8 cellular contexts compared by ENCODE assay signal in genomic region chr2:9205963-9206948, GRCh38. TPM values are rescaled to one million over a fixed set of nuclear protein-coding genes. Genes with fewer than 3 reads are reported as not detected.
DNase-seq lines count a peak whose midpoint lies in the region; ATAC-seq and TF ChIP-seq lines count a peak whose summit lies in the region.

Gene ASAP2 (plus strand): TSS chr2:9206812. CDS start chr2:9207105, 293 bp downstream.

- no peak; the same call in 1 of the 2 replicates for TF ChIP-seq EP300 in Ishikawa (IDR thresholded peaks at IDR 0.05; ENCODE audit: borderline replicate concordance)

- H3K27me3 ChIP-seq in SJCRH30: no peaks in the 10 kb centered on the region
- no peaks in the 10 kb centered on the region for H3K27me3 ChIP-seq in body of pancreas
- H3K27me3 ChIP-seq in iPS DF 6.9 (ENCODE audit: control insufficient read depth, insufficient read depth, low read length): peaks cover 4% of the 10 kb centered on the region; the same call in 1 of the 2 replicates
- H3K27me3 ChIP-seq in rectal smooth muscle tissue (ENCODE audit: control insufficient read depth, insufficient read depth, low read length): no peaks in the 10 kb centered on the region

- ATAC-seq in GM19468 (IDR thresholded peaks at IDR 0.05; ENCODE audit: extremely low read depth, unreplicated experiment) (peak; percentile 28), body of pancreas (peak; percentile 85)

- peak within 1 kb of the TSS; percentile 67 for H3K27ac ChIP-seq in SJCRH30
- H3K27ac ChIP-seq in body of pancreas: peak within 1 kb of the TSS; percentile 82 to 88 (median 86)
- H3K27ac ChIP-seq in iPS DF 6.9 (ENCODE audit: low read length): no peak within 1 kb of the TSS
- H3K27ac ChIP-seq in rectal smooth muscle tissue (ENCODE audit: low read depth, low read length): peak within 1 kb of the TSS; percentile 77

- WGBS in body of pancreas, 2 donors: 2 to 10% methylated on average over 14 to 79 of the region's 128 CpGs
- no CpG with 5 or more reads among the region's 128 CpGs for WGBS in iPS DF 6.9 (ENCODE audit: insufficient coverage, insufficient read length)

- intact Hi-C loops in body of pancreas (cut with DNase I): no loop called here

- TF ChIP-seq POLR2A in body of pancreas (IDR thresholded peaks at IDR 0.05): peak in 1 of 3 donors; percentile 11

- H3K4me1 ChIP-seq in SJCRH30: peaks cover 12% of the 10 kb centered on the region
- peaks cover 43% of the 10 kb centered on the region for H3K4me1 ChIP-seq in body of pancreas
- H3K4me1 ChIP-seq in iPS DF 6.9 (ENCODE audit: control insufficient read depth, insufficient read depth, low read length): no peaks in the 10 kb centered on the region; the same call in 1 of the 2 replicates
- peaks cover 4% of the 10 kb centered on the region for H3K4me1 ChIP-seq in rectal smooth muscle tissue (ENCODE audit: control insufficient read depth, insufficient read depth, low read length)

- H3K9me3 ChIP-seq in SJCRH30 (replicated peaks) (no peaks in the 10 kb centered on the region), body of pancreas (no peaks in the 10 kb centered on the region), iPS DF 6.9 (ENCODE audit: control insufficient read depth, insufficient read depth, low read length) (no peaks in the 10 kb centered on the region)

- TF ChIP-seq CTCF in body of pancreas (IDR thresholded peaks at IDR 0.05): peak; percentile 56 to 81 (median 65)

- peak; percentile 45; the same call in 1 of the 2 replicates for TF ChIP-seq RAD21 in Ishikawa (IDR thresholded peaks at IDR 0.05; ENCODE audit: low read depth)

- H3K9ac ChIP-seq in rectal smooth muscle tissue (ENCODE audit: low read length): peak within 1 kb of the TSS; percentile 32

- H3K4me3 ChIP-seq in SJCRH30 (peak within 1 kb of the TSS; percentile 95), body of pancreas (peak within 1 kb of the TSS; percentile 48 to 70), iPS DF 6.9 (ENCODE audit: low read length) (peak within 1 kb of the TSS; percentile 70), rectal smooth muscle tissue (ENCODE audit: low read length) (peak within 1 kb of the TSS; percentile 63)

- H3K36me3 ChIP-seq in SJCRH30 (0 out of 2 replicates have a peak, but pooled peaks cover 3% of the 10 kb centered on the region), body of pancreas (replicated peaks in 1 of 2; ENCODE audit: insufficient read depth in 1 of 2, low read depth in 2 of 2) (no peaks in the 10 kb centered on the region), iPS DF 6.9 (ENCODE audit: control insufficient read depth, insufficient read depth, low read length) (no peaks in the 10 kb centered on the region), rectal smooth muscle tissue (ENCODE audit: control insufficient read depth, insufficient read depth, low read length) (no peaks in the 10 kb centered on the region)

- peak; percentile 28 for DNase-seq in COLO829 (ENCODE audit: low spot score)
- peak; percentile 78 to 86 for DNase-seq in SJCRH30
- peak; percentile 65 to 77 (median 66) for DNase-seq in body of pancreas
- DNase-seq in iPS DF 6.9 (ENCODE audit: low read depth, low spot score): no peak
- DNase-seq in NK-92 (lab: John Stamatoyannopoulos, UW; ENCODE audit: unreplicated experiment): no peak

TF ChIP-seq in Ishikawa, 13 proteins besides CTCF, POLR2A, EP300 and RAD21:
- TF ChIP-seq TCF12 (IDR thresholded peaks at IDR 0.05; ENCODE audit: low read depth): 0 out of 2 replicates have a peak, but pooled peaks have one; percentile 12
- no peak for TF ChIP-seq TEAD4 (IDR thresholded peaks at IDR 0.05)
- TF ChIP-seq MAX (IDR thresholded peaks at IDR 0.05): peak; percentile 42

RNA-seq across cellular contexts. Expression of gene ASAP2, which starts in this region (rescaled TPM):
- 27.8 and 32.6 TPM in 2 replicates for total RNA-seq in SJCRH30 (2014; rRNA removed; shearing (Covaris generic))
- total RNA-seq in body of pancreas: 10 to 100 TPM; 12.5 to 23.7 TPM

Comparison
In these comparisons a context has a peak if more than half of its experiments do, and no peak if none do; other contexts are left out.
1. DNase-seq: peak in COLO829 (single experiment), SJCRH30 (2 of 2) and body of pancreas (4 of 4); none in iPS DF 6.9 (single experiment) and NK-92 (single experiment).
2. Peak in every context shown above with its lines, with median percentiles within 50 percentile points of each other: H3K4me3 ChIP-seq.